Comparison of ENCODE assay signal across 21 cellular contexts in the genomic region with DNA sequence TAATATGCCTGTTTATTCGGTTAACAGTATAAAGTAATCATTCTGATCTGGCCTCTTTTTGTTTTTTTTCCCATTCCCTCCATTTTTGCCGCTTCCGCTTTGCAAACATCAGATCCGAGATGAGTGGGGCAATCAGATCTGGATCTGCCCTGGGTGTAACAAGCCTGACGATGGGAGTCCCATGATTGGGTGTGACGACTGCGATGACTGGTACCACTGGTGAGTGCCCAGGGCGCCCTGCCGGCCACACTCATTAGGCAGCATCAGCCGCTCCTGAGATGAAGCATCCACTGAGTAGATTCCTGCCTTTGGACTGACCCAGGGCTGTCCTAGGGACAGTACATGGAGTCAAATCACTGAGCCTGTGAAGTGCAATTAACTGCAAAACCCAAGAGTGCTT. TPM values are rescaled to one million over a fixed set of nuclear protein-coding genes. Genes with fewer than 3 reads are reported as not detected.
DNase-seq lines count a peak whose midpoint lies in the region; ATAC-seq, FAIRE-seq and TF ChIP-seq lines count a peak whose summit lies in the region.
"Had no signal": no experiment of that assay in that cellular context is flagged by ENCODE, and none has a peak within 500 bp of the region (broad histone marks: within the 10 kb centered on the region; RNA-seq: fewer than 3 reads in every experiment).

No MANE protein-coding gene starts in this region.

- H3K27ac Mint-ChIP-seq in Caco-2 (ENCODE audit: unreplicated experiment) = no peak overlapping the region
- H3K27ac Mint-ChIP-seq: GM23338, H9 had no signal

- TF ChIP-seq RAD21 in A549 (conservative IDR thresholded peaks at IDR 0.05 in 1 of 2, IDR thresholded peaks at IDR 0.05 in 1 of 2) = no peak

- POLR2A ChIA-PET in A549 (lab: Yijun Ruan, JAX) (no interaction called here), Caco-2 (lab: Charles Lee) (interaction anchor here (1.0 kb wide), 1 partner anchor 13 kb away, joined by 3 read pairs; no protein-coding TSS in a partner anchor)

- DNase-seq in A549 (ENCODE audit: low read depth in 1 of 2, low spot score in 1 of 2) (no peak), Caco-2 (no peak), kidney tubule cell (ENCODE audit: low spot score) (peak; percentile 12), ureter (ENCODE audit: low spot score) (peak; percentile 56), RCC 7860 (ENCODE audit: low spot score) (no peak)
- DNase-seq: AML-193; BE2C; CD4-positive, alpha-beta memory T cell; COR-L47; DMS153; DND-41; H9 had no signal

- FAIRE-seq in A549 (lab: Jason Lieb, UNC) (no peak), RCC 7860 (lab: Jason Lieb, UNC) (no peak)
- FAIRE-seq: A204.1, G401.6, GM12878, GM18507 had no signal

- peaks cover 60% of the 10 kb centered on the region for H3K36me3 Mint-ChIP-seq in Caco-2 (ENCODE audit: insufficient read depth, unreplicated experiment)

- H3K36me3 ChIP-seq in Caco-2 (ENCODE audit: control insufficient read depth, insufficient read depth, low read length) = peaks cover 2% of the 10 kb centered on the region; the same call in 1 of the 2 replicates

- TF ChIP-seq POLR2A in A549 (IDR thresholded peaks at IDR 0.05; ENCODE audit: low read length) (no peak), GM18505 (IDR thresholded peaks at IDR 0.05; ENCODE audit: borderline replicate concordance, extremely low read depth, insufficient read depth, insufficient read length) (no peak)

- peak overlapping the region; percentile 27 for H3K4me3 Mint-ChIP-seq in Caco-2 (ENCODE audit: unreplicated experiment)
- H3K4me3 Mint-ChIP-seq: CD4-positive, alpha-beta memory T cell; GM23338; H9 had no signal

- H3K9me3 Mint-ChIP-seq in Caco-2 (ENCODE audit: unreplicated experiment) = no peaks in the 10 kb centered on the region
- H3K9me3 Mint-ChIP-seq: CD4-positive, alpha-beta memory T cell; GM23338; H9 had no signal

- intact Hi-C loops in Caco-2 (cut with micrococcal nuclease; ENCODE audit: unreplicated experiment) = no loop called here

- H3K4me3 ChIP-seq in A549 (no peak overlapping the region), Caco-2 (ENCODE audit: low read depth, low read length) (no peak overlapping the region)
- H3K4me3 ChIP-seq: BLaER1 treated with 17β-estradiol and CSF1 and Interleukin-3, amounts not matched to agents 10 nM and 100 nM; GM12878; GM23338 had no signal

- no peak overlapping the region for H3K27ac ChIP-seq in A549
- H3K27ac ChIP-seq: BLaER1 treated with 17β-estradiol and CSF1 and Interleukin-3, amounts not matched to agents 10 nM and 100 nM had no signal

- CTCF ChIA-PET in A549 (lab: Yijun Ruan, JAX) (no interaction called here), Caco-2 (lab: Charles Lee) (interaction anchor here (0.7 kb wide), 1 partner anchor 13 kb away, joined by 4 read pairs; no protein-coding TSS in a partner anchor)

- TF ChIP-seq EP300 in A549 (IDR thresholded peaks at IDR 0.05) = no peak

- BruUV-seq in Caco-2 (replicated peaks; lab: Mats Ljungman, UMichigan) = no TSS peak

- H3K4me1 Mint-ChIP-seq in Caco-2 (ENCODE audit: low read depth, unreplicated experiment) = peaks cover 42% of the 10 kb centered on the region

- H3K27me3 Mint-ChIP-seq in Caco-2 (ENCODE audit: insufficient read depth, unreplicated experiment) = no peaks in the 10 kb centered on the region
- H3K27me3 Mint-ChIP-seq: CD4-positive, alpha-beta memory T cell had no signal

- peak overlapping the region; percentile 29 for H3K4me2 ChIP-seq in A549
- H3K4me2 ChIP-seq: BLaER1 treated with 17β-estradiol and CSF1 and Interleukin-3, amounts not matched to agents 10 nM and 100 nM; GM23338 had no signal

- H3K4me1 ChIP-seq in A549 = peaks cover 14% of the 10 kb centered on the region
- H3K4me1 ChIP-seq in Caco-2 = peaks cover 26% of the 10 kb centered on the region
- H3K4me1 ChIP-seq: BE2C; BLaER1 treated with 17β-estradiol and CSF1 and Interleukin-3, amounts not matched to agents 10 nM and 100 nM had no signal

- TF ChIP-seq CTCF in A549 (IDR thresholded peaks at IDR 0.05) (no peak), Caco-2 (IDR thresholded peaks at IDR 0.05; ENCODE audit: insufficient read depth in 1 of 2, low read depth in 1 of 2, low read length in 1 of 2, severe bottlenecking in 1 of 2, unreplicated experiment in 1 of 2) (no peak)

- ATAC-seq in A549 = no peak
- ATAC-seq in HG03097 (IDR thresholded peaks at IDR 0.05; ENCODE audit: low FRiP score, unreplicated experiment) = no peak
- no peak for ATAC-seq in GM18505 (IDR thresholded peaks at IDR 0.05; ENCODE audit: unreplicated experiment)
- ATAC-seq: GM12878, GM23338, HCT116 had no signal

- H3K9me3 ChIP-seq in A549 (no peaks in the 10 kb centered on the region), Caco-2 (no peaks in the 10 kb centered on the region)
- H3K9me3 ChIP-seq: BE2C; BLaER1 treated with 17β-estradiol and CSF1 and Interleukin-3, amounts not matched to agents 10 nM and 100 nM had no signal

- H3K27me3 ChIP-seq in Caco-2 (replicated peaks; ENCODE audit: control insufficient read depth, insufficient read depth, low read length) = no peaks in the 10 kb centered on the region
- H3K27me3 ChIP-seq: BE2C; BLaER1 treated with 17β-estradiol and CSF1 and Interleukin-3, amounts not matched to agents 10 nM and 100 nM had no signal

- 94% methylated on average over 10 of the region's 10 CpGs for WGBS in A549 (ENCODE audit: missing lambda C conversion rate)

TF ChIP-seq in A549, 52 proteins besides CTCF, POLR2A, EP300 and RAD21:
- TF ChIP-seq, protein P1, sequence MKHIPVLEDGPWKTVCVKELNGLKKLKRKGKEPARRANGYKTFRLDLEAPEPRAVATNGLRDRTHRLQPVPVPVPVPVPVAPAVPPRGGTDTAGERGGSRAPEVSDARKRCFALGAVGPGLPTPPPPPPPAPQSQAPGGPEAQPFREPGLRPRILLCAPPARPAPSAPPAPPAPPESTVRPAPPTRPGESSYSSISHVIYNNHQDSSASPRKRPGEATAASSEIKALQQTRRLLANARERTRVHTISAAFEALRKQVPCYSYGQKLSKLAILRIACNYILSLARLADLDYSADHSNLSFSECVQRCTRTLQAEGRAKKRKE (CRISPR knock-in tag; IDR thresholded peaks at IDR 0.05; ENCODE audit: low read depth) = no peak
- TF ChIP-seq TFCP2L1 (CRISPR knock-in tag; IDR thresholded peaks at IDR 0.05) (no peak), HOXB13 (CRISPR knock-in tag; IDR thresholded peaks at IDR 0.05; ENCODE audit: low read depth) (no peak), ZNF302 (CRISPR knock-in tag; IDR thresholded peaks at IDR 0.05) (no peak), MYC (IDR thresholded peaks at IDR 0.05; ENCODE audit: borderline replicate concordance, low read length) (no peak), ZFP36 (IDR thresholded peaks at IDR 0.05; ENCODE audit: borderline replicate concordance, partially characterized antibody) (no peak), HEYL (CRISPR knock-in tag; IDR thresholded peaks at IDR 0.05) (no peak), ZSCAN20 (CRISPR knock-in tag; IDR thresholded peaks at IDR 0.05) (no peak), GATA3 (IDR thresholded peaks at IDR 0.05; ENCODE audit: borderline replicate concordance) (no peak), JUNB (IDR thresholded peaks at IDR 0.05) (no peak), RFX5 (IDR thresholded peaks at IDR 0.05) (no peak), TP53 (CRISPR knock-in tag; IDR thresholded peaks at IDR 0.05) (no peak), FOSL2 (IDR thresholded peaks at IDR 0.05) (no peak), FOSL2 (CRISPR knock-in tag; IDR thresholded peaks at IDR 0.05) (no peak), POLR2AphosphoS2 (conservative IDR thresholded peaks at IDR 0.05; ENCODE audit: low read length) (no peak), ESRRA (IDR thresholded peaks at IDR 0.05; ENCODE audit: borderline replicate concordance, low read length) (no peak), EHF (CRISPR knock-in tag; IDR thresholded peaks at IDR 0.05) (no peak), CEBPB (IDR thresholded peaks at IDR 0.05) (no peak), RNF2 (IDR thresholded peaks at IDR 0.05; ENCODE audit: borderline replicate concordance, low read depth) (no peak)
- TF ChIP-seq, protein P2, sequence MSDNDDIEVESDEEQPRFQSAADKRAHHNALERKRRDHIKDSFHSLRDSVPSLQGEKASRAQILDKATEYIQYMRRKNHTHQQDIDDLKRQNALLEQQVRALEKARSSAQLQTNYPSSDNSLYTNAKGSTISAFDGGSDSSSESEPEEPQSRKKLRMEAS (IDR thresholded peaks at IDR 0.05) = no peak
- TF ChIP-seq, protein P3, sequence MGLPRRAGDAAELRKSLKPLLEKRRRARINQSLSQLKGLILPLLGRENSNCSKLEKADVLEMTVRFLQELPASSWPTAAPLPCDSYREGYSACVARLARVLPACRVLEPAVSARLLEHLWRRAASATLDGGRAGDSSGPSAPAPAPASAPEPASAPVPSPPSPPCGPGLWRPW (IDR thresholded peaks at IDR 0.05) = no peak

RNA-seq across cellular contexts. Expression of gene GATA3, which starts 40.9 kb away (rescaled TPM):
- 1.3 and 1.6 TPM in 2 replicates for polyA plus RNA-seq in A549 (2011; rRNA removed)
- 3.8 and 4.3 TPM in 2 replicates for polyA plus RNA-seq in A549 (2012; cell fraction: cytosol; rRNA removed)
- polyA plus RNA-seq in A549 (2012; cell fraction: nucleus; rRNA removed) = 7.2 and 9.1 TPM in 2 replicates
- polyA plus RNA-seq in A549 (2017; fragmentation: RNase III; extraction: RNeasy Plus Mini Kit Qiagen cat#74134 plus additional on column Dnase treatment) = 3.5 to 4.7 TPM (median 4.0 TPM) in 3 replicates
- polyA minus RNA-seq in A549 (2011; rRNA and poly(A)+ RNA removed) = 0.58 and 0.79 TPM in 2 replicates
- 27.7 and 32.0 TPM in 2 replicates for total RNA-seq in Caco-2 (2022)
- total RNA-seq in ureter = 310 TPM
- total RNA-seq: GM23338 had no signal

Comparison
In these comparisons a context has a peak if more than half of its experiments do, and no peak if none do; other contexts are left out.
1. DNase-seq: peak in kidney tubule cell (single experiment) and ureter (single experiment); none in A549 (0 of 2), Caco-2 (0 of 2) and RCC 7860 (single experiment).